In the genomic region with DNA sequence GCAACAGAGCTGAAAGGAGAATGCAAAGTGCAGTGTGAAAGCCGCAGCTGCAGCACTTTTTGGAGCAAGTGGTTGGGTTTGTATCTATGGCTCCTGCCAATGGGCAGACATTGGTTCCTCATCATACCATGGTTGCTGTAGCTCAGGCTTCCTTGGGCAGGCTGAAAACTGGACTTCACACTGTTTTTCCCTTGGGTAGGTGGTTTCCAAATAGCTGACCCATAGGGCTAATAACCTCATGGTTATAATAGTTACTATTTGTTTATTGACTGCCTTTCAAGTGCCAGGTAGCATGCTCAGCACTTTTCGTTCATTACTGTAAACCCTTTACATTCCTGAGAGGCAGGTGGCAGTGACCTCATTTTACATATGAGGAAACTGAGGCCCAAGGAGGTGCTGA, we compare ENCODE assay signal across 29 cellular contexts. TPM values are rescaled to one million over a fixed set of nuclear protein-coding genes. Genes with fewer than 3 reads are reported as not detected.
"Had no signal": no experiment of that assay in that cellular context is flagged by ENCODE, and none has a peak within 500 bp of the region (broad histone marks: within the 10 kb centered on the region; RNA-seq: fewer than 3 reads in every experiment).

No MANE protein-coding gene starts in this region.

- H3K9me3 ChIP-seq: ascending aorta, gastrocnemius medialis, right atrium auricular region, thoracic aorta, vagina had no signal

- H3K27ac ChIP-seq: ascending aorta, epithelial cell of prostate, gastrocnemius medialis, neural progenitor cell, parathyroid adenoma, right atrium auricular region, thoracic aorta, vagina had no signal

- H3K36me3 ChIP-seq: ascending aorta, gastrocnemius medialis, neural progenitor cell, right atrium auricular region, thoracic aorta, vagina had no signal

- H3K27me3 ChIP-seq: ascending aorta, hepatocyte, vagina had no signal

- DNase-seq: activated CD4-positive, alpha-beta memory T cell treated with anti-CD3 and anti-CD28 coated beads for 36 hours; activated CD4-positive, alpha-beta T cell treated with anti-CD3 and anti-CD28 coated beads, Interleukin-2, amount 10 ng/mL, durations not matched to agents 24 days and 14 days; activated CD4-positive, CD25-positive, alpha-beta regulatory T cell treated with anti-CD3 and anti-CD28 coated beads, Interleukin-2, amount 50 U/mL, for 72 hours; activated CD8-positive, alpha-beta memory T cell treated with anti-CD3 and anti-CD28 coated beads, Interleukin-2, amount 50 U/mL, for 4 hours; activated effector memory CD4-positive, alpha-beta T cell treated with anti-CD3 and anti-CD28 coated beads, Interleukin-2, amount 50 U/mL, for 16 hours; activated naive CD4-positive, alpha-beta T cell treated with anti-CD3 and anti-CD28 coated beads for 36 hours; activated naive CD8-positive, alpha-beta T cell treated with anti-CD3 and anti-CD28 coated beads for 36 hours; activated T-cell treated with anti-CD3 and anti-CD28 coated beads, Interleukin-2, amount 50 U/mL, for 1 hour; central memory CD4-positive, alpha-beta T cell; gastrocnemius medialis; glutamatergic neuron; islet precursor cell; left cardiac atrium; naive thymus-derived CD8-positive, alpha-beta T cell; occipital lobe; stimulated activated CD4-positive, alpha-beta T cell treated with anti-CD3 and anti-CD28 coated beads, Interleukin-15, amount 100 ng/mL, for 24 hours; stimulated activated naive CD4-positive, alpha-beta T cell treated with Interleukin-2 at 50 U/mL for 16 hours; T-cell had no signal

- ATAC-seq: gastrocnemius medialis; left cardiac atrium; naive thymus-derived CD8-positive, alpha-beta T cell; T-cell had no signal

- H3K79me2 ChIP-seq: parathyroid adenoma had no signal

- H3K4me1 ChIP-seq: gastrocnemius medialis, parathyroid adenoma had no signal

- H3K4me2 ChIP-seq: neural progenitor cell had no signal

- H3K4me3 ChIP-seq: ascending aorta, gastrocnemius medialis, hepatocyte, neural progenitor cell, right atrium auricular region, thoracic aorta had no signal

- H3K9ac ChIP-seq: neural progenitor cell, parathyroid adenoma had no signal

RNA-seq across cellular contexts. Expression of a gene that starts 4.5 kb away (rescaled TPM):
- total RNA-seq: activated CD4-positive, alpha-beta memory T cell treated with anti-CD3 and anti-CD28 coated beads for 36 hours; activated CD4-positive, alpha-beta T cell treated with anti-CD3 and anti-CD28 coated beads, Interleukin-2, amount 10 ng/mL, durations not matched to agents 24 days and 14 days; activated CD8-positive, alpha-beta memory T cell treated with anti-CD3 and anti-CD28 coated beads for 36 hours; activated naive CD4-positive, alpha-beta T cell treated with anti-CD3 and anti-CD28 coated beads for 36 hours; activated naive CD8-positive, alpha-beta T cell treated with anti-CD3 and anti-CD28 coated beads for 36 hours; activated T-helper 1 cell treated with anti-CD3 and anti-CD28 coated beads, Interleukin-12 subunit alpha, Interleukin-12 subunit beta, Interleukin-2, Interleukin-4 antibody, amounts not matched to agents 30 ng/mL and 10 ng/mL and 1 ng/mL, durations not matched to agents 14 hours and 24 hours and 36 hours; naive thymus-derived CD8-positive, alpha-beta T cell; T-helper 2 cell treated with Interferon-gamma antibody and Interleukin-4, amounts not matched to agents 100 ng/mL and 5 ng/mL, for 36 hours had no signal
- polyA plus RNA-seq: naive thymus-derived CD8-positive, alpha-beta T cell had no signal
